17 cellular contexts compared by ENCODE assay signal in the genomic region with DNA sequence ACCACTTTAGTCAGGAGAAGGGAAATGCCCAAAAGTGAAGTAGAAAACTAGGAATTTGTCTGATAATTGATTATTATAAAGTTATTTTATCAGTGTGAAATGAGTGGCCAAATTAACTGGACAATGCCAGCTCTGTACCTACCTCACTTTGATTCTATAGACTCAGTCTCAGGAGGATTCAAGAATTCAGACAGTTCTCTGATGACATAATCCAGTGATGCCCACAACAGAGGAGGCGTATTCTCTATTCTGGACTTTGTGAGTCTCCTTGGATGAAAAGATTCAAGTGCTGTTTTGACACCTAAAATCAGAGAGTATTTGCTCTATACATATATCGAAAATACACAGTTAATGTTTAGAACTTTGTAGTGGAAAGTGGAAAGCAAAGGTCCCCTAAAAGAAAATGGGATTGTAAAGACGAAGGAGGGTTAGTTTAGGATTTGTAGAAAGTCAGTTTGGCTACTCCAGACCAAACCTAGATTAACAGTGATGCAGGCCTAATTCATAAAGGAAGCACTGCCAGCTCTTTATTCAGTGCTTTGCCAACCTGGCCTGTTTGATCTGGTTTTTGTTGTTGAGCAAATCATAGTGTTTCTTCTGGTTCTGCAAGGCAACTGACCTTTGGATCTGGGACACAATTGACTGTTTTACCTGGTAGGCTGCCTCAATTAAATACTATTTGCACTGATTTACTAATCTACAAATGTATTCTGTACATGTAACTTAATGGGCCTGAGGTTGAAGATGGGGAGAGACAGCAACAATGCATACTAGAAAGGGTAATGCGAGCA.
DNase-seq lines count a peak whose midpoint lies in the region; ATAC-seq, FAIRE-seq and TF ChIP-seq lines count a peak whose summit lies in the region.
"Had no signal": no experiment of that assay in that cellular context is flagged by ENCODE, and none has a peak within 500 bp of the region (broad histone marks: within the 10 kb centered on the region; RNA-seq: fewer than 3 reads in every experiment).

No MANE protein-coding gene starts in this region.

- no peak overlapping the region for H2BK120ac ChIP-seq in mesendoderm (ENCODE audit: low read depth, low read length)

- no peaks in the 10 kb centered on the region for H3K27me3 Mint-ChIP-seq in activated naive CD4-positive, alpha-beta T cell treated with anti-CD3 and anti-CD28 coated beads, Interleukin-2, amount 10 ng/mL, durations not matched to agents 7 days and 5 days
- H3K27me3 Mint-ChIP-seq in activated CD8-positive, alpha-beta T cell treated with anti-CD3 and anti-CD28 coated beads, Interleukin-2, amount 10 ng/mL, durations not matched to agents 7 days and 5 days (ENCODE audit: low read depth), result no peaks in the 10 kb centered on the region

- POLR2A ChIA-PET in activated CD8-positive, alpha-beta T cell treated with anti-CD3 and anti-CD28 coated beads, Interleukin-2, amount 10 ng/mL, durations not matched to agents 7 days and 5 days (lab: Charles Lee), result interaction anchor here (0.5 to 28.1 kb wide), 14 partner anchors 8 to 675 kb away, joined by 3 to 904 read pairs (median 4); no protein-coding TSS in a partner anchor
- POLR2A ChIA-PET in HepG2 (lab: Yijun Ruan, JAX), result no interaction called here

- H3K9me2 ChIP-seq in MM.1S (replicated peaks; ENCODE audit: insufficient read depth, low read length), result no peaks in the 10 kb centered on the region

- H3K79me2 ChIP-seq in HepG2 (ENCODE audit: insufficient read depth, low read length), result no peaks in the 10 kb centered on the region
- no peaks in the 10 kb centered on the region for H3K79me2 ChIP-seq in mesendoderm (ENCODE audit: control insufficient read depth, insufficient read depth, low read length)
- no peaks in the 10 kb centered on the region for H3K79me2 ChIP-seq in MM.1S (ENCODE audit: low read length)

- CTCF ChIA-PET in activated naive CD4-positive, alpha-beta T cell treated with anti-CD3 and anti-CD28 coated beads, Interleukin-2, amount 10 ng/mL, durations not matched to agents 7 days and 5 days (lab: Charles Lee), result interaction anchor here (1.8 to 1.9 kb wide), 2 partner anchors 11 to 12 kb away, joined by 5 to 6 read pairs; no protein-coding TSS in a partner anchor
- CTCF ChIA-PET in activated CD8-positive, alpha-beta T cell treated with anti-CD3 and anti-CD28 coated beads, Interleukin-2, amount 10 ng/mL, durations not matched to agents 7 days and 5 days (lab: Charles Lee), result interaction anchor here (0.8 to 2.6 kb wide), 8 partner anchors 10 to 48 kb away, joined by 3 to 13 read pairs (median 4); no protein-coding TSS in a partner anchor
- CTCF ChIA-PET in HepG2 (lab: Yijun Ruan, JAX; ENCODE audit: low intra/inter-chr PET ratio, low total read pairs), result no interaction called here

- H3K23ac ChIP-seq in mesendoderm (ENCODE audit: low read length), result no peak overlapping the region

- no peak for TF ChIP-seq RAD21 in HepG2 (CRISPR knock-in tag; IDR thresholded peaks at IDR 0.05)

- H3K36me3 ChIP-seq in HepG2 (replicated peaks in 1 of 2; ENCODE audit: control insufficient read depth in 1 of 2, insufficient read depth in 2 of 2, low read length in 2 of 2) (no peaks in the 10 kb centered on the region), thymus (ENCODE audit: control insufficient read depth, insufficient read depth) (peaks cover 70% of the 10 kb centered on the region), mesendoderm (ENCODE audit: control insufficient read depth, insufficient read depth, low read length) (no peaks in the 10 kb centered on the region), left lung (no peaks in the 10 kb centered on the region), MM.1S (replicated peaks; ENCODE audit: insufficient read depth, low read length) (no peaks in the 10 kb centered on the region)
- H3K36me3 ChIP-seq: BE2C had no signal

- H3K27ac ChIP-seq in HepG2 (ENCODE audit: extremely low read length, insufficient read depth, low read length) (no peak overlapping the region), thymus (ENCODE audit: low read depth) (peak overlapping the region; percentile 81), mesendoderm (ENCODE audit: low read depth, low read length) (no peak overlapping the region), left lung (no peak overlapping the region), MM.1S (ENCODE audit: low read length) (no peak overlapping the region)

- no peak for FAIRE-seq in HepG2 (lab: Jason Lieb, UNC)
- FAIRE-seq: G401.6 had no signal

- H3K27ac Mint-ChIP-seq in activated naive CD4-positive, alpha-beta T cell treated with anti-CD3 and anti-CD28 coated beads, Interleukin-2, amount 10 ng/mL, durations not matched to agents 7 days and 5 days, result peak overlapping the region; percentile 93
- peak overlapping the region; percentile 96 for H3K27ac Mint-ChIP-seq in activated CD8-positive, alpha-beta T cell treated with anti-CD3 and anti-CD28 coated beads, Interleukin-2, amount 10 ng/mL, durations not matched to agents 7 days and 5 days

- H4K20me1 ChIP-seq in HepG2 (ENCODE audit: insufficient read depth, low read length) (no peaks in the 10 kb centered on the region), MM.1S (ENCODE audit: insufficient read depth, low read length) (no peaks in the 10 kb centered on the region)

- no peak for TF ChIP-seq EP300 in HepG2 (IDR thresholded peaks at IDR 0.05; ENCODE audit: low read depth in 2 of 2, low read length in 2 of 2)
- no peak for TF ChIP-seq EP300 in HepG2 (CRISPR knock-in tag; IDR thresholded peaks at IDR 0.05; ENCODE audit: borderline replicate concordance)

- peaks cover 96% of the 10 kb centered on the region for H3K4me1 Mint-ChIP-seq in activated naive CD4-positive, alpha-beta T cell treated with anti-CD3 and anti-CD28 coated beads, Interleukin-2, amount 10 ng/mL, durations not matched to agents 7 days and 5 days
- peaks cover 93% of the 10 kb centered on the region for H3K4me1 Mint-ChIP-seq in activated CD8-positive, alpha-beta T cell treated with anti-CD3 and anti-CD28 coated beads, Interleukin-2, amount 10 ng/mL, durations not matched to agents 7 days and 5 days (ENCODE audit: low read depth)

- no peak overlapping the region for H2BK5ac ChIP-seq in mesendoderm (ENCODE audit: low read length)

- no peak overlapping the region for H2AFZ ChIP-seq in HepG2 (ENCODE audit: low read length)
- H2AFZ ChIP-seq in MM.1S (ENCODE audit: low read length), result no peak overlapping the region

- no peaks in the 10 kb centered on the region for H3K9me3 Mint-ChIP-seq in activated naive CD4-positive, alpha-beta T cell treated with anti-CD3 and anti-CD28 coated beads, Interleukin-2, amount 10 ng/mL, durations not matched to agents 7 days and 5 days
- no peaks in the 10 kb centered on the region for H3K9me3 Mint-ChIP-seq in activated CD8-positive, alpha-beta T cell treated with anti-CD3 and anti-CD28 coated beads, Interleukin-2, amount 10 ng/mL, durations not matched to agents 7 days and 5 days (ENCODE audit: insufficient read depth)

- in situ Hi-C loops in HepG2 (cut with HindIII; ENCODE audit: extremely low pct_ligation_motif_present, low pct_unique_long_range_greater_than_20kb), result no loop called here

- TF ChIP-seq POLR2A in HepG2 (IDR thresholded peaks at IDR 0.05; ENCODE audit: insufficient read depth in 1 of 2, low read depth in 2 of 2, low read length in 2 of 2), result no peak

- peaks cover 94% of the 10 kb centered on the region for H3K36me3 Mint-ChIP-seq in activated naive CD4-positive, alpha-beta T cell treated with anti-CD3 and anti-CD28 coated beads, Interleukin-2, amount 10 ng/mL, durations not matched to agents 7 days and 5 days
- H3K36me3 Mint-ChIP-seq in activated CD8-positive, alpha-beta T cell treated with anti-CD3 and anti-CD28 coated beads, Interleukin-2, amount 10 ng/mL, durations not matched to agents 7 days and 5 days (ENCODE audit: low read depth), result peaks cover 99% of the 10 kb centered on the region

- no peaks in the 10 kb centered on the region for H3K79me1 ChIP-seq in mesendoderm (ENCODE audit: low read length)

- TF ChIP-seq CTCF in HepG2 (CRISPR knock-in tag; IDR thresholded peaks at IDR 0.05) (no peak), left lung (IDR thresholded peaks at IDR 0.05) (no peak), MM.1S (IDR thresholded peaks at IDR 0.05; ENCODE audit: low read length) (no peak)

- H4K8ac ChIP-seq in mesendoderm (ENCODE audit: low read depth, low read length), result no peak overlapping the region

- H3K4me1 ChIP-seq in HepG2 (ENCODE audit: insufficient read depth, low read length) (peaks cover 9% of the 10 kb centered on the region), thymus (ENCODE audit: control insufficient read depth, insufficient read depth, low read length) (peaks cover 70% of the 10 kb centered on the region), mesendoderm (ENCODE audit: control insufficient read depth, low read depth, low read length) (peaks cover 2% of the 10 kb centered on the region), left lung (no peaks in the 10 kb centered on the region), MM.1S (ENCODE audit: low read length) (no peaks in the 10 kb centered on the region)

- DNase-seq in activated naive CD4-positive, alpha-beta T cell treated with anti-CD3 and anti-CD28 coated beads, Interleukin-2, amount 10 ng/mL, durations not matched to agents 7 days and 5 days, result no peak
- DNase-seq in activated naive CD4-positive, alpha-beta T cell treated with Interleukin-2 at 50 U/mL for 16 hours, result no peak
- DNase-seq in activated CD8-positive, alpha-beta T cell treated with anti-CD3 and anti-CD28 coated beads, Interleukin-2, amount 10 ng/mL, durations not matched to agents 7 days and 5 days, result no peak
- DNase-seq in HepG2 (ENCODE audit: low spot score), result peak; percentile 37
- no peak for DNase-seq in mesendoderm
- no peak for DNase-seq in left lung
- DNase-seq in MM.1S, result no peak
- DNase-seq: activated gamma-delta T cell, BE2C, KBM-7, NCI-H187, NCI-H774, posterior cingulate gyrus, SHP77 had no signal

- H3K9me3 ChIP-seq in HepG2 (ENCODE audit: low read length) (no peaks in the 10 kb centered on the region), thymus (ENCODE audit: control insufficient read depth) (no peaks in the 10 kb centered on the region), left lung (no peaks in the 10 kb centered on the region), MM.1S (replicated peaks; ENCODE audit: insufficient read depth, low read length) (no peaks in the 10 kb centered on the region)
- H3K9me3 ChIP-seq: BE2C had no signal

- H3K4me3 Mint-ChIP-seq in activated naive CD4-positive, alpha-beta T cell treated with anti-CD3 and anti-CD28 coated beads, Interleukin-2, amount 10 ng/mL, durations not matched to agents 7 days and 5 days, result peak overlapping the region; percentile 80
- H3K4me3 Mint-ChIP-seq in activated CD8-positive, alpha-beta T cell treated with anti-CD3 and anti-CD28 coated beads, Interleukin-2, amount 10 ng/mL, durations not matched to agents 7 days and 5 days, result peak overlapping the region; percentile 89

- WGBS in HepG2 (ENCODE audit: low lambda C conversion rate), result 16% methylated on average over 4 of the region's 4 CpGs
- WGBS in thymus, result 68% methylated on average over 4 of the region's 4 CpGs
- no CpG with 5 or more reads among the region's 4 CpGs for WGBS in mesendoderm (ENCODE audit: extremely low coverage, insufficient coverage, low lambda C conversion rate)

- BruUV-seq in HepG2 (replicated peaks; lab: Mats Ljungman, UMichigan), result no TSS peak

- no peaks in the 10 kb centered on the region for H3F3A ChIP-seq in MM.1S (ENCODE audit: insufficient read depth, low read length)

- no peak overlapping the region for H2BK15ac ChIP-seq in mesendoderm (replicated peaks; ENCODE audit: low read depth)

- intact Hi-C loops in HepG2 (cut with micrococcal nuclease; ENCODE audit: unreplicated experiment) (no loop called here), left lung (cut with DNase I) (no loop called here)

- no peak overlapping the region for H2AK5ac ChIP-seq in mesendoderm (ENCODE audit: low read length)

- H3K27me3 ChIP-seq in HepG2 (ENCODE audit: control insufficient read depth in 1 of 2, insufficient read depth in 2 of 2, low read length in 2 of 2) (peaks cover 0 to 20% of the 10 kb centered on the region in 2 experiments; a peak in 1 of 5 replicates), thymus (ENCODE audit: control insufficient read depth, insufficient read depth) (no peaks in the 10 kb centered on the region), mesendoderm (ENCODE audit: insufficient read depth, low read length, poor library complexity) (no peaks in the 10 kb centered on the region), left lung (no peaks in the 10 kb centered on the region), MM.1S (replicated peaks; ENCODE audit: insufficient read depth, low read length) (no peaks in the 10 kb centered on the region)
- H3K27me3 ChIP-seq: BE2C had no signal

- H4K5ac ChIP-seq in mesendoderm (ENCODE audit: low read length), result no peak overlapping the region

- H3K4ac ChIP-seq in mesendoderm (ENCODE audit: low read depth, low read length), result no peak overlapping the region

- ATAC-seq in activated CD8-positive, alpha-beta T cell treated with anti-CD3 and anti-CD28 coated beads, Interleukin-2, amount 10 ng/mL, durations not matched to agents 7 days and 5 days, result no peak
- ATAC-seq in HepG2 (no peak), left lung (no peak)

- no peak overlapping the region for H3K4me2 ChIP-seq in HepG2 (ENCODE audit: low read depth, low read length)
- H3K4me2 ChIP-seq in mesendoderm (ENCODE audit: low read length), result no peak overlapping the region
- no peak overlapping the region for H3K4me2 ChIP-seq in MM.1S (ENCODE audit: low read depth, low read length)

- no peak overlapping the region for H3K4me3 ChIP-seq in HepG2 (replicated peaks in 1 of 3; ENCODE audit: insufficient read depth in 1 of 3, low read depth in 2 of 3, low read length in 3 of 3)
- peak overlapping the region; percentile 54 for H3K4me3 ChIP-seq in thymus (ENCODE audit: low read length)
- H3K4me3 ChIP-seq in mesendoderm (ENCODE audit: low read length), result no peak overlapping the region
- H3K4me3 ChIP-seq in left lung, result no peak overlapping the region
- no peak overlapping the region for H3K4me3 ChIP-seq in MM.1S (ENCODE audit: low read length)
- H3K4me3 ChIP-seq: coronary artery had no signal

- no peak overlapping the region for H3K56ac ChIP-seq in mesendoderm (ENCODE audit: low read length)

- H3K18ac ChIP-seq in mesendoderm (ENCODE audit: low read length), result no peak overlapping the region

- H3K9ac ChIP-seq in HepG2 (ENCODE audit: insufficient read depth, low read depth, low read length) (no peak overlapping the region), mesendoderm (ENCODE audit: low read length) (no peak overlapping the region), MM.1S (ENCODE audit: low read length) (no peak overlapping the region)
